In genomic region chr11:34916014-34916809, GRCh38 we compare ENCODE assay signal across 8 cellular contexts. TPM values are rescaled to one million over a fixed set of nuclear protein-coding genes. Genes with fewer than 3 reads are reported as not detected.
DNase-seq lines count a peak whose midpoint lies in the region; ATAC-seq lines count a peak whose summit lies in the region.

TSS of gene APIP (minus strand) at chr11:34916379. CDS start at chr11:34916284, 95 bp downstream.
TSS of gene PDHX (plus strand) at chr11:34916618. CDS start at chr11:34916656, 38 bp downstream.

- ATAC-seq in GM19397 (IDR thresholded peaks at IDR 0.05; ENCODE audit: unreplicated experiment): peak; percentile 96
- peak; percentile 89 for ATAC-seq in HG03565 (IDR thresholded peaks at IDR 0.05; ENCODE audit: unreplicated experiment)
- peak; percentile 93 for ATAC-seq in left lobe of liver

- DNase-seq in CD1c-positive myeloid dendritic cell (ENCODE audit: extremely low spot score) (peak; percentile 98), NCI-H748 treated with DMSO at 0.1 percent for 48 hours (lab: John Stamatoyannopoulos, UW) (peak; percentile 84), dedifferentiated amniotic fluid mesenchymal stem cell (ENCODE audit: extremely low spot score) (peak; percentile 98), left lobe of liver (ENCODE audit: low spot score) (peak; percentile 99)
- DNase-seq in activated CD4-positive, alpha-beta T cell treated with anti-CD3 and anti-CD28 coated beads, Interleukin-2, amount 50 U/mL, for 24 hours (ENCODE audit: low read depth in 1 of 2, low spot score in 1 of 2): peak; percentile 94 to 96
- DNase-seq in stimulated activated CD4-positive, alpha-beta T cell treated with anti-CD3 and anti-CD28 coated beads, Interleukin-2, amount 100 ng/mL, for 24 hours: peak; percentile 99 to 100

RNA-seq across cellular contexts. Expression of gene APIP, which starts in this region (rescaled TPM):
- 8.0 TPM for total RNA-seq in left lobe of liver

RNA-seq across cellular contexts. Expression of gene PDHX, which starts in this region (rescaled TPM):
- total RNA-seq in left lobe of liver: 26.5 TPM

Comparison
In these comparisons a context has a peak if more than half of its experiments do, and no peak if none do; other contexts are left out.
1. Peak in every context shown above with its lines: DNase-seq and ATAC-seq.